Comparison of ENCODE assay signal across 8 cellular contexts in genomic region chr2:212538156-212539144, GRCh38. TPM values are rescaled to one million over a fixed set of nuclear protein-coding genes. Genes with fewer than 3 reads are reported as not detected.
DNase-seq lines count a peak whose midpoint lies in the region; TF ChIP-seq lines count a peak whose summit lies in the region.

TSS of gene ERBB4 (minus strand) at chr2:212538802. CDS start at chr2:212538530, 272 bp downstream.

- no peak within 1 kb of the TSS for H3K27ac ChIP-seq in liver (ENCODE audit: low read depth in 1 of 2, low read length in 2 of 2)

- H3K4me3 Mint-ChIP-seq in Calu3 (ENCODE audit: low read depth, unreplicated experiment): peak within 1 kb of the TSS; percentile 94

- CTCF ChIA-PET in Calu3 (lab: Charles Lee): interaction anchor here (0.5 to 0.6 kb wide), 2 partner anchors 340 to 1201 kb away, joined by 3 to 4 read pairs; no protein-coding TSS in a partner anchor

- WGBS in liver: 2% methylated on average over 82 of the region's 82 CpGs

- peak within 1 kb of the TSS; percentile 47 for H3K4me3 ChIP-seq in choroid plexus epithelial cell (ENCODE audit: low read depth, low read length)
- H3K4me3 ChIP-seq in liver (ENCODE audit: low read depth in 1 of 3, low read length in 3 of 3): peak within 1 kb of the TSS; percentile 56 to 71 (median 59)

- peak within 1 kb of the TSS; percentile 60 for H3K27ac Mint-ChIP-seq in Calu3 (ENCODE audit: unreplicated experiment)

- H3K36me3 Mint-ChIP-seq in Calu3 (ENCODE audit: insufficient read depth, unreplicated experiment): peaks cover 33% of the 10 kb centered on the region

- no peaks in the 10 kb centered on the region for H3K27me3 Mint-ChIP-seq in Calu3 (ENCODE audit: unreplicated experiment)

- H3K4me1 Mint-ChIP-seq in Calu3 (ENCODE audit: low read depth, unreplicated experiment): peaks cover 17% of the 10 kb centered on the region

- no peaks in the 10 kb centered on the region for H3K36me3 ChIP-seq in liver (ENCODE audit: control insufficient read depth in 4 of 4, insufficient read depth in 3 of 4, low read depth in 1 of 4, low read length in 3 of 4)

- intact Hi-C loops in Calu3 (cut with micrococcal nuclease; ENCODE audit: unreplicated experiment): no loop called here

- H3K9ac ChIP-seq in liver (ENCODE audit: low read depth in 1 of 2, low read length in 2 of 2): peak within 1 kb of the TSS in 1 of 2 donors; percentile 8

- no peaks in the 10 kb centered on the region for H3K9me3 Mint-ChIP-seq in Calu3 (ENCODE audit: low read depth, unreplicated experiment)

- peaks cover 0 to 17% (median 7%) of the 10 kb centered on the region in 4 donors for H3K27me3 ChIP-seq in liver (ENCODE audit: control insufficient read depth in 4 of 4, insufficient read depth in 4 of 4, low read length in 3 of 4)

- TF ChIP-seq RAD21 in liver (IDR thresholded peaks at IDR 0.05): no peak

- no TSS peak for BruUV-seq in Calu3 (replicated peaks; lab: Mats Ljungman, UMichigan)

- TF ChIP-seq CTCF in Calu3 (IDR thresholded peaks at IDR 0.05; ENCODE audit: unreplicated experiment): no peak
- TF ChIP-seq CTCF in choroid plexus epithelial cell (conservative IDR thresholded peaks at IDR 0.05; ENCODE audit: low read depth, low read length): no peak
- TF ChIP-seq CTCF in liver (IDR thresholded peaks at IDR 0.05; ENCODE audit: low read depth, low read length, missing input control): no peak

- DNase-seq in Calu3: peak; percentile 30
- peak; percentile 12 for DNase-seq in HuH-7 (ENCODE audit: low spot score)
- DNase-seq in choroid plexus epithelial cell (ENCODE audit: low read depth): no peak
- peak; percentile 28 for DNase-seq in superior temporal gyrus (ENCODE audit: extremely low spot score)
- no peak for DNase-seq in stimulated activated naive CD4-positive, alpha-beta T cell (lab: John Stamatoyannopoulos, UW)
- DNase-seq in NCI-H1105 treated with DMSO at 0.1 percent for 48 hours (lab: John Stamatoyannopoulos, UW): no peak
- DNase-seq in 8988T: no peak

- H3K9me3 ChIP-seq in liver (ENCODE audit: control insufficient read depth in 4 of 4, low read length in 3 of 4): no peaks in the 10 kb centered on the region

- peaks cover 11 to 30% (median 22%) of the 10 kb centered on the region in 4 donors for H3K4me1 ChIP-seq in liver (ENCODE audit: control insufficient read depth in 4 of 4, insufficient read depth in 4 of 4, low read length in 3 of 4)

TF ChIP-seq in liver, 16 proteins besides CTCF, POLR2A, EP300 and RAD21:
- TF ChIP-seq FOXA1 (IDR thresholded peaks at IDR 0.05): no peak
- no peak for TF ChIP-seq RXRA (IDR thresholded peaks at IDR 0.05)
- no peak for TF ChIP-seq YY1 (IDR thresholded peaks at IDR 0.05)
- TF ChIP-seq SP1 (IDR thresholded peaks at IDR 0.05): no peak
- no peak for TF ChIP-seq FOXA2 (IDR thresholded peaks at IDR 0.05)
- no peak for TF ChIP-seq HNF4A (conservative IDR thresholded peaks at IDR 0.05)
- TF ChIP-seq JUND (IDR thresholded peaks at IDR 0.05): no peak
- TF ChIP-seq MAX (IDR thresholded peaks at IDR 0.05): no peak
- TF ChIP-seq HNF4G (IDR thresholded peaks at IDR 0.05): no peak
- TF ChIP-seq REST (IDR thresholded peaks at IDR 0.05): no peak
- no peak for TF ChIP-seq GABPA (IDR thresholded peaks at IDR 0.05 in 1 of 2, conservative IDR thresholded peaks at IDR 0.05 in 1 of 2)
- no peak for TF ChIP-seq NR2F2 (IDR thresholded peaks at IDR 0.05)
- no peak for TF ChIP-seq ZBTB33 (IDR thresholded peaks at IDR 0.05)
- TF ChIP-seq EGR1 (IDR thresholded peaks at IDR 0.05; ENCODE audit: low read depth in 2 of 2): no peak
- no peak for TF ChIP-seq ATF3 (IDR thresholded peaks at IDR 0.05)
- TF ChIP-seq TAF1 (conservative IDR thresholded peaks at IDR 0.05): no peak

RNA-seq across cellular contexts. Expression of gene ERBB4, which starts in this region (rescaled TPM):
- total RNA-seq in Calu3 (2022) (2.2 and 2.9 TPM in 2 replicates), liver (under 1 TPM in 1 of 2 donors, not detected in 1; 0.42 TPM)
- under 1 TPM in 1 of 2 donors, not detected in 1; 0.03 TPM for polyA plus RNA-seq in liver

Comparison
In these comparisons a context has a peak if more than half of its experiments do, and no peak if none do; other contexts are left out.
1. DNase-seq: peak in Calu3 (single experiment), HuH-7 (single experiment) and superior temporal gyrus (single experiment); none in choroid plexus epithelial cell (single experiment), stimulated activated naive CD4-positive, alpha-beta T cell (0 of 6), NCI-H1105 treated with DMSO at 0.1 percent for 48 hours (single experiment) and 8988T (single experiment).